28 cellular contexts compared by ENCODE assay signal in genomic region chr5:80990527-80990926, GRCh38. TPM values are rescaled to one million over a fixed set of nuclear protein-coding genes. Genes with fewer than 3 reads are reported as not detected.
DNase-seq lines count a peak whose midpoint lies in the region; ATAC-seq and TF ChIP-seq lines count a peak whose summit lies in the region.
"Had no signal": no experiment of that assay in that cellular context is flagged by ENCODE, and none has a peak within 500 bp of the region (broad histone marks: within the 10 kb centered on the region; RNA-seq: fewer than 3 reads in every experiment).

No MANE protein-coding gene starts in this region.

- H3K27me3 Mint-ChIP-seq in Caco-2 (ENCODE audit: insufficient read depth, unreplicated experiment) (no peaks in the 10 kb centered on the region), WTC11 (ENCODE audit: low read depth) (no peaks in the 10 kb centered on the region)
- H3K27me3 Mint-ChIP-seq in activated CD8-positive, alpha-beta memory T cell treated with anti-CD3 and anti-CD28 coated beads, Interleukin-2, amount 10 ng/mL, durations not matched to agents 7 days and 5 days, result no peaks in the 10 kb centered on the region
- H3K27me3 Mint-ChIP-seq: central memory CD8-positive, alpha-beta T cell; memory B cell; naive thymus-derived CD8-positive, alpha-beta T cell had no signal

- H3K9ac ChIP-seq in HUES48 (ENCODE audit: low read depth, low read length), result no peak overlapping the region
- H3K9ac ChIP-seq: BLaER1 had no signal

- H3K27ac ChIP-seq in HUES48 (ENCODE audit: low read depth, low read length), result peak overlapping the region; percentile 72
- H3K27ac ChIP-seq: BLaER1, HL-60, pancreas, upper lobe of left lung had no signal

- peak overlapping the region; percentile 85 for H3K27ac Mint-ChIP-seq in Caco-2 (ENCODE audit: unreplicated experiment)
- peak overlapping the region; percentile 94 for H3K27ac Mint-ChIP-seq in WTC11
- no peak overlapping the region for H3K27ac Mint-ChIP-seq in activated CD8-positive, alpha-beta memory T cell treated with anti-CD3 and anti-CD28 coated beads, Interleukin-2, amount 10 ng/mL, durations not matched to agents 7 days and 5 days
- H3K27ac Mint-ChIP-seq: activated CD8-positive, alpha-beta T cell treated with anti-CD3 and anti-CD28 coated beads, Interleukin-2, amount 10 ng/mL, durations not matched to agents 7 days and 5 days; activated naive CD4-positive, alpha-beta T cell treated with anti-CD3 and anti-CD28 coated beads for 36 hours; memory B cell had no signal

- H3K27me3 ChIP-seq in Caco-2 (replicated peaks; ENCODE audit: control insufficient read depth, insufficient read depth, low read length) (no peaks in the 10 kb centered on the region), HUES48 (ENCODE audit: control insufficient read depth, insufficient read depth, low read length) (no peaks in the 10 kb centered on the region)
- H3K27me3 ChIP-seq: BLaER1, pancreas, upper lobe of left lung had no signal

- intact Hi-C loops in Caco-2 (cut with micrococcal nuclease; ENCODE audit: unreplicated experiment), result no loop called here

- ATAC-seq in WTC11 (peak; percentile 56), GM18517 (IDR thresholded peaks at IDR 0.05; ENCODE audit: unreplicated experiment) (no peak), GM19351 (IDR thresholded peaks at IDR 0.05; ENCODE audit: unreplicated experiment) (no peak)
- no peak for ATAC-seq in activated CD8-positive, alpha-beta memory T cell treated with anti-CD3 and anti-CD28 coated beads, Interleukin-2, amount 10 ng/mL, durations not matched to agents 7 days and 5 days
- ATAC-seq: activated CD4-positive, CD25-positive, alpha-beta regulatory T cell treated with anti-CD3 and anti-CD28 coated beads, Interleukin-2, amount 50 U/mL, for 24 hours; activated CD8-positive, alpha-beta T cell treated with anti-CD3 and anti-CD28 coated beads, Interleukin-2, amount 10 ng/mL, durations not matched to agents 7 days and 5 days; activated T-cell treated with anti-CD3 and anti-CD28 coated beads, Interleukin-2, amount 50 U/mL, for 4 hours; naive thymus-derived CD8-positive, alpha-beta T cell; right cardiac atrium had no signal

- POLR2A ChIA-PET in Caco-2 (lab: Charles Lee) (no interaction called here), WTC11 (lab: Charles Lee) (no interaction called here)

- H3K9me3 ChIP-seq in Caco-2 (no peaks in the 10 kb centered on the region), HUES48 (ENCODE audit: control insufficient read depth, insufficient read depth, low read length) (no peaks in the 10 kb centered on the region)
- H3K9me3 ChIP-seq: BLaER1, pancreas, upper lobe of left lung had no signal

- H3K4me1 Mint-ChIP-seq in Caco-2 (ENCODE audit: low read depth, unreplicated experiment) (peaks cover 32% of the 10 kb centered on the region), WTC11 (peaks cover 58% of the 10 kb centered on the region)
- H3K4me1 Mint-ChIP-seq in activated CD8-positive, alpha-beta memory T cell treated with anti-CD3 and anti-CD28 coated beads, Interleukin-2, amount 10 ng/mL, durations not matched to agents 7 days and 5 days, result peaks cover 17% of the 10 kb centered on the region
- H3K4me1 Mint-ChIP-seq: memory B cell had no signal

- CTCF ChIA-PET in Caco-2 (lab: Charles Lee), result no interaction called here
- CTCF ChIA-PET in WTC11 (lab: Charles Lee), result interaction anchor here (0.8 to 1.4 kb wide), 2 partner anchors 16 to 118 kb away, joined by 3 read pairs; no protein-coding TSS in a partner anchor
- CTCF ChIA-PET in activated CD8-positive, alpha-beta memory T cell treated with anti-CD3 and anti-CD28 coated beads, Interleukin-2, amount 10 ng/mL, durations not matched to agents 7 days and 5 days (lab: Charles Lee), result no interaction called here

- H3K4me3 ChIP-seq in Caco-2 (ENCODE audit: low read depth, low read length), result no peak overlapping the region
- H3K4me3 ChIP-seq in HUES48 (ENCODE audit: low read depth, low read length), result no peak overlapping the region; the same call in 1 of the 2 replicates
- H3K4me3 ChIP-seq: BLaER1, pancreas, upper lobe of left lung had no signal

- peak in 1 of 2 experiments; percentile 56 for DNase-seq in Caco-2
- no peak for DNase-seq in WTC11 (ENCODE audit: low spot score)
- peak; percentile 97 for DNase-seq in islet precursor cell
- DNase-seq in activated CD8-positive, alpha-beta memory T cell treated with anti-CD3 and anti-CD28 coated beads, Interleukin-2, amount 10 ng/mL, durations not matched to agents 7 days and 5 days, result no peak
- DNase-seq in NK-92 (lab: John Stamatoyannopoulos, UW; ENCODE audit: unreplicated experiment), result no peak
- DNase-seq: activated CD8-positive, alpha-beta T cell treated with anti-CD3 and anti-CD28 coated beads, Interleukin-2, amount 10 ng/mL, durations not matched to agents 7 days and 5 days; activated T-cell treated with anti-CD3 and anti-CD28 coated beads, Interleukin-2, amount 50 U/mL, for 4 hours; aorta; EL; foreskin melanocyte; GOT3; KBM-7; naive thymus-derived CD8-positive, alpha-beta T cell; NCI-H187; pancreas; right cardiac atrium; SHP77; SW 1271; upper lobe of left lung had no signal

- no peaks in the 10 kb centered on the region for H3K36me3 Mint-ChIP-seq in Caco-2 (ENCODE audit: insufficient read depth, unreplicated experiment)
- H3K36me3 Mint-ChIP-seq in WTC11, result no peaks in the 10 kb centered on the region
- H3K36me3 Mint-ChIP-seq in activated CD8-positive, alpha-beta memory T cell treated with anti-CD3 and anti-CD28 coated beads, Interleukin-2, amount 10 ng/mL, durations not matched to agents 7 days and 5 days, result no peaks in the 10 kb centered on the region
- H3K36me3 Mint-ChIP-seq: memory B cell had no signal

- BruUV-seq in Caco-2 (replicated peaks; lab: Mats Ljungman, UMichigan), result no TSS peak

- H3K36me3 ChIP-seq in Caco-2 (ENCODE audit: control insufficient read depth, insufficient read depth, low read length) (no peaks in the 10 kb centered on the region), HUES48 (ENCODE audit: control insufficient read depth, insufficient read depth, low read length) (no peaks in the 10 kb centered on the region)
- H3K36me3 ChIP-seq: BLaER1, pancreas, upper lobe of left lung had no signal

- H3K9me3 Mint-ChIP-seq in Caco-2 (ENCODE audit: unreplicated experiment) (no peaks in the 10 kb centered on the region), WTC11 (no peaks in the 10 kb centered on the region)
- no peaks in the 10 kb centered on the region for H3K9me3 Mint-ChIP-seq in activated CD8-positive, alpha-beta memory T cell treated with anti-CD3 and anti-CD28 coated beads, Interleukin-2, amount 10 ng/mL, durations not matched to agents 7 days and 5 days (ENCODE audit: low read depth)
- H3K9me3 Mint-ChIP-seq: activated naive CD4-positive, alpha-beta T cell treated with anti-CD3 and anti-CD28 coated beads for 36 hours; activated T-cell treated with anti-CD3 and anti-CD28 coated beads, Interleukin-2, amount 50 U/mL, for 4 hours; central memory CD8-positive, alpha-beta T cell; memory B cell; naive thymus-derived CD8-positive, alpha-beta T cell had no signal

- peaks cover 31% of the 10 kb centered on the region for H3K4me1 ChIP-seq in Caco-2
- peaks cover 49% of the 10 kb centered on the region for H3K4me1 ChIP-seq in HUES48 (ENCODE audit: control insufficient read depth, insufficient read depth, low read length)
- H3K4me1 ChIP-seq: pancreas, upper lobe of left lung had no signal

- no peak for TF ChIP-seq CTCF in Caco-2 (IDR thresholded peaks at IDR 0.05; ENCODE audit: insufficient read depth in 1 of 2, low read depth in 1 of 2, low read length in 1 of 2, severe bottlenecking in 1 of 2, unreplicated experiment in 1 of 2)
- TF ChIP-seq CTCF in WTC11 (IDR thresholded peaks at IDR 0.05), result no peak

- H3K4me3 Mint-ChIP-seq in Caco-2 (ENCODE audit: unreplicated experiment), result peak overlapping the region; percentile 26
- H3K4me3 Mint-ChIP-seq in WTC11, result no peak overlapping the region; the same call in 1 of the 2 replicates
- H3K4me3 Mint-ChIP-seq in activated CD8-positive, alpha-beta memory T cell treated with anti-CD3 and anti-CD28 coated beads, Interleukin-2, amount 10 ng/mL, durations not matched to agents 7 days and 5 days, result no peak overlapping the region
- H3K4me3 Mint-ChIP-seq: activated CD8-positive, alpha-beta T cell treated with anti-CD3 and anti-CD28 coated beads, Interleukin-2, amount 10 ng/mL, durations not matched to agents 7 days and 5 days; activated naive CD4-positive, alpha-beta T cell treated with anti-CD3 and anti-CD28 coated beads for 36 hours; activated T-cell treated with anti-CD3 and anti-CD28 coated beads, Interleukin-2, amount 50 U/mL, for 4 hours; central memory CD8-positive, alpha-beta T cell; memory B cell had no signal

TF ChIP-seq in WTC11, 78 proteins besides CTCF, POLR2A, EP300 and RAD21 (continues in another document):
- TF ChIP-seq IRF1 (CRISPR knock-in tag; IDR thresholded peaks at IDR 0.05), result no peak

RNA-seq across cellular contexts. Expression of gene RASGRF2, which starts 30.4 kb away (rescaled TPM):
- total RNA-seq in Caco-2 (2022) (23.1 and 23.5 TPM in 2 replicates), WTC11 (2021) (13.9 to 17.6 TPM (median 14.8 TPM) in 3 replicates)
- total RNA-seq in activated CD8-positive, alpha-beta memory T cell treated with anti-CD3 and anti-CD28 coated beads, Interleukin-2, amount 10 ng/mL, durations not matched to agents 7 days and 5 days, result 10 to 100 TPM in 1 of 2 experiments, 1 to 10 TPM in 1; 4.8 to 12.3 TPM
